Comparison of ENCODE assay signal across 12 cellular contexts in genomic region chr5:89065919-89066318, GRCh38.
DNase-seq lines count a peak whose midpoint lies in the region; ATAC-seq, FAIRE-seq and TF ChIP-seq lines count a peak whose summit lies in the region.
"Had no signal": no experiment of that assay in that cellular context is flagged by ENCODE, and none has a peak within 500 bp of the region (broad histone marks: within the 10 kb centered on the region; RNA-seq: fewer than 3 reads in every experiment).

No MANE protein-coding gene starts in this region.

- TF ChIP-seq CTCF in A549 (IDR thresholded peaks at IDR 0.05), result no peak

- 26% methylated on average over 3 of the region's 3 CpGs for WGBS in A549 (ENCODE audit: missing lambda C conversion rate)

- POLR2A ChIA-PET in A549 (lab: Yijun Ruan, JAX), result no interaction called here

- TF ChIP-seq POLR2A in A549 (IDR thresholded peaks at IDR 0.05; ENCODE audit: low read length), result no peak

- ATAC-seq in A549 (no peak), GM19035 (IDR thresholded peaks at IDR 0.05; ENCODE audit: unreplicated experiment) (peak; percentile 85), HG02678 (IDR thresholded peaks at IDR 0.05; ENCODE audit: unreplicated experiment) (peak; percentile 90), HG03571 (IDR thresholded peaks at IDR 0.05; ENCODE audit: unreplicated experiment) (peak; percentile 88)
- ATAC-seq: lower lobe of right lung had no signal

- CTCF ChIA-PET in A549 (lab: Yijun Ruan, JAX), result no interaction called here

- DNase-seq in A549 (ENCODE audit: low read depth in 1 of 2, low spot score in 1 of 2) (no peak), HT-29 (ENCODE audit: low spot score) (no peak), KBM-7 (no peak), NCI-H1417 (lab: John Stamatoyannopoulos, UW) (no peak), amniotic stem cell (lab: John Stamatoyannopoulos, UW) (no peak)
- DNase-seq: cerebellar nuclear complex, lower lobe of right lung, NCI-H1105 had no signal

- H3K4me1 ChIP-seq in A549, result no peaks in the 10 kb centered on the region
- H3K4me1 ChIP-seq: lower lobe of right lung, tibial nerve had no signal

- in situ Hi-C loops in KBM-7 (cut with MboI; ENCODE audit: low pct_unique_long_range_greater_than_20kb, low sequenced_read_pairs), result no loop called here

- no peak overlapping the region for H3K4me3 ChIP-seq in A549
- H3K4me3 ChIP-seq: lower lobe of right lung, tibial nerve had no signal

- no peak for TF ChIP-seq EP300 in A549 (IDR thresholded peaks at IDR 0.05)

- no peak overlapping the region for H3K4me2 ChIP-seq in A549

- no peak for TF ChIP-seq RAD21 in A549 (conservative IDR thresholded peaks at IDR 0.05 in 1 of 2, IDR thresholded peaks at IDR 0.05 in 1 of 2)

- H3K27ac ChIP-seq in A549, result no peak overlapping the region
- H3K27ac ChIP-seq: lower lobe of right lung, tibial nerve had no signal

- no peak for FAIRE-seq in A549 (lab: Jason Lieb, UNC)

- H3K9me3 ChIP-seq in A549, result no peaks in the 10 kb centered on the region
- H3K9me3 ChIP-seq: lower lobe of right lung, tibial nerve had no signal

TF ChIP-seq in A549, 52 proteins besides CTCF, POLR2A, EP300 and RAD21:
- no peak for TF ChIP-seq ESRRA (IDR thresholded peaks at IDR 0.05; ENCODE audit: borderline replicate concordance, low read length)
- TF ChIP-seq HES2 (IDR thresholded peaks at IDR 0.05), result no peak
- TF ChIP-seq RARB (CRISPR knock-in tag; IDR thresholded peaks at IDR 0.05), result no peak
- TF ChIP-seq RNF2 (IDR thresholded peaks at IDR 0.05; ENCODE audit: borderline replicate concordance, low read depth), result no peak
- TF ChIP-seq MAFK (IDR thresholded peaks at IDR 0.05; ENCODE audit: partially characterized antibody), result peak; percentile 29
- TF ChIP-seq HOXB5 (CRISPR knock-in tag; IDR thresholded peaks at IDR 0.05), result no peak

Comparison
In these comparisons a context has a peak if more than half of its experiments do, and no peak if none do; other contexts are left out.
1. ATAC-seq: peak in GM19035 (single experiment), HG02678 (single experiment) and HG03571 (single experiment); none in A549 (0 of 2).